Comparison of ENCODE assay signal across 12 cellular contexts in the genomic region with DNA sequence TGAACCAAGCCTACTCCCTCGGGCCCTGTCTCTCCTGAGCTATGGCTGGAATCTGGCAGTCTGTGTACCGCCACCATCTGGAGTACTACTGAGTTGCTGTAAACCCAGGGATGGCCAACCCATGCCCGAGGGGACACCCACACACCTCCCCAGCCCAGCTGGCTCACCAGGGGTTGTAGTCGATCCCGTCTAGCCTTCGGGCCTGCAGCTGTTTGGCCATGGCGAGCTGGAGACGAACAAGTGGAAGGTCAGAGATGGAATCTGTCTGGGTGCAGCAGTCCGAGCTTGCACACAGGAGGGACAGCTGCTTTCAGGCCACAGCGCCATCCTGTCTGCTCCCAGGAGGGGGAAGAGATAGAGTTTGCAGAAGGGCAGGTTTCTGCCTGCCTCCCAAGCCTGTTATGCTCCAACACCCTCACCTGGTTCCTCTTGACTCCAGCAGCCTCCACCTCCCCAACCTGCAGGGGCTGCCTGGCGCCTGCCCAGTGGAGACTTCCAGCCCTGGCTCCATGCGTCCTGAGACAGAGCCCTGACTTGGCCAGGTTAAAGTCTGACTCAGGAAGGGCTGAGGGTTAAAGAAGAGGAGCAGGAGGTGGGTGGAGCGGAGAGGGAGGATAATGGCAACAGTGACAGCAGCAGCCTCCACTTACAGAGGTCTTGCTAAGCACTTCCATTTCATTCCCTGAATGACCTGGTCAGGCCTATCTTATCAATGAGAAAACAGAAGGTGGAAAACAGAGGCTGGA. TPM values are rescaled to one million over a fixed set of nuclear protein-coding genes. Genes with fewer than 3 reads are reported as not detected.
A peak's percentile ranks its signal among the peaks of the same experiment; 100 is the strongest.
DNase-seq lines count a peak whose midpoint lies in the region; ATAC-seq and TF ChIP-seq lines count a peak whose summit lies in the region.
"Had no signal": no experiment of that assay in that cellular context is flagged by ENCODE, and none has a peak within 500 bp of the region (broad histone marks: within the 10 kb centered on the region; RNA-seq: fewer than 3 reads in every experiment).

No MANE protein-coding gene starts in this region.

- H3K4me3 Mint-ChIP-seq in stimulated activated naive B cell treated with anti-CD40 and anti-IgM and Interleukin-4, amounts not matched to agents 10 μg/mL and 1 μg/mL and 100 μg/mL, for 72 hours, result no peak overlapping the region

- ATAC-seq in left lung, result peak; percentile 33
- ATAC-seq in stimulated activated naive B cell treated with anti-CD40 and anti-IgM and Interleukin-4, amounts not matched to agents 10 μg/mL and 1 μg/mL and 100 μg/mL, for 72 hours (replicated peaks), result no peak
- no peak for ATAC-seq in HG03565 (IDR thresholded peaks at IDR 0.05; ENCODE audit: unreplicated experiment)
- ATAC-seq: left colon; stimulated activated naive CD8-positive, alpha-beta T cell treated with anti-CD3 and anti-CD28 coated beads, Interleukin-15, Interleukin-2, amounts not matched to agents 100 U/mL and 50 U/mL, for 24 hours had no signal

- H3K27ac Mint-ChIP-seq in stimulated activated naive B cell treated with anti-CD40 and anti-IgM and Interleukin-4, amounts not matched to agents 10 μg/mL and 1 μg/mL and 100 μg/mL, for 72 hours, result no peak overlapping the region

- peak overlapping the region; percentile 56 for H3K27ac ChIP-seq in WERI-Rb-1
- H3K27ac ChIP-seq in left lung, result no peak overlapping the region

- no peaks in the 10 kb centered on the region for H3K27me3 Mint-ChIP-seq in stimulated activated naive B cell treated with anti-CD40 and anti-IgM and Interleukin-4, amounts not matched to agents 10 μg/mL and 1 μg/mL and 100 μg/mL, for 72 hours

- peaks cover 18 to 28% of the 10 kb centered on the region in 2 donors for H3K36me3 Mint-ChIP-seq in stimulated activated naive B cell treated with anti-CD40 and anti-IgM and Interleukin-4, amounts not matched to agents 10 μg/mL and 1 μg/mL and 100 μg/mL, for 72 hours

- DNase-seq in AG20443 (ENCODE audit: low spot score) (peak; percentile 21), NCI-H1105 (lab: John Stamatoyannopoulos, UW) (peak; percentile 86), WERI-Rb-1 (peak; percentile 81), left lung (no peak), NAMALWA (ENCODE audit: low spot score) (no peak), hippocampal formation (lab: John Stamatoyannopoulos, UW) (no peak)
- DNase-seq in stimulated activated naive B cell treated with anti-CD40 and anti-IgM and Interleukin-4, amounts not matched to agents 10 μg/mL and 1 μg/mL and 100 μg/mL, for 72 hours, result no peak
- DNase-seq: C1 segment of cervical spinal cord; left colon; NCI-H2227 treated with DMSO at 0.1 percent for 48 hours; stimulated activated naive CD8-positive, alpha-beta T cell treated with anti-CD3 and anti-CD28 coated beads, Interleukin-15, Interleukin-2, amounts not matched to agents 100 U/mL and 50 U/mL, for 24 hours had no signal

- no peaks in the 10 kb centered on the region for H3K4me1 ChIP-seq in left lung

- H3K4me1 Mint-ChIP-seq in stimulated activated naive B cell treated with anti-CD40 and anti-IgM and Interleukin-4, amounts not matched to agents 10 μg/mL and 1 μg/mL and 100 μg/mL, for 72 hours, result peaks cover 0 to 5% of the 10 kb centered on the region in 2 donors

- H3K9me3 ChIP-seq in WERI-Rb-1 (ENCODE audit: severe bottlenecking) (no peaks in the 10 kb centered on the region), left lung (peaks cover 0 to 4% of the 10 kb centered on the region in 2 donors)

- H3K36me3 ChIP-seq in WERI-Rb-1 (peaks cover 4% of the 10 kb centered on the region), left lung (peaks cover 0 to 6% of the 10 kb centered on the region in 2 donors)

- peaks cover 0 to under 1% of the 10 kb centered on the region in 2 donors for H3K9me3 Mint-ChIP-seq in stimulated activated naive B cell treated with anti-CD40 and anti-IgM and Interleukin-4, amounts not matched to agents 10 μg/mL and 1 μg/mL and 100 μg/mL, for 72 hours

- intact Hi-C loops in left lung (cut with DNase I), result no loop called here

- no peak overlapping the region for H3K4me3 ChIP-seq in WERI-Rb-1 (ENCODE audit: low read depth, low read length)
- H3K4me3 ChIP-seq in left lung, result no peak overlapping the region

- TF ChIP-seq CTCF in WERI-Rb-1 (IDR thresholded peaks at IDR 0.05; ENCODE audit: low read depth, low read length) (peak; percentile 83), left lung (IDR thresholded peaks at IDR 0.05) (no peak)

- H3K27me3 ChIP-seq in WERI-Rb-1 (ENCODE audit: insufficient read depth, low read depth, severe bottlenecking), result no peaks in the 10 kb centered on the region
- H3K27me3 ChIP-seq in left lung, result no peaks in the 10 kb centered on the region

RNA-seq across cellular contexts. Expression of a gene that starts 15.8 kb away (rescaled TPM):
- 10 to 100 TPM; 40.5 to 49.3 TPM for total RNA-seq in left lung

RNA-seq across cellular contexts. Expression of a gene that starts 27.1 kb away (rescaled TPM):
- 10 to 100 TPM; 22.8 to 24.7 TPM for total RNA-seq in left lung

RNA-seq across cellular contexts. Expression of a gene that starts 36.4 kb away (rescaled TPM):
- total RNA-seq in left lung, result 1 to 10 TPM; 6.2 to 7.4 TPM

RNA-seq across cellular contexts. Expression of a gene that starts 36.6 kb away (rescaled TPM):
- total RNA-seq in left lung, result 10 to 100 TPM; 61.9 to 70.6 TPM

RNA-seq across cellular contexts. Expression of a gene that starts 58.3 kb away (rescaled TPM):
- 10 to 100 TPM; 21.3 to 23.0 TPM for total RNA-seq in left lung

Comparison
In these comparisons a context has a peak if more than half of its experiments do, and no peak if none do; other contexts are left out.
1. DNase-seq: peak in AG20443 (single experiment), NCI-H1105 (single experiment) and WERI-Rb-1 (single experiment); none in left lung (0 of 2), NAMALWA (single experiment), stimulated activated naive B cell treated with anti-CD40 and anti-IgM and Interleukin-4, amounts not matched to agents 10 μg/mL and 1 μg/mL and 100 μg/mL, for 72 hours (single experiment) and hippocampal formation (0 of 2).